ENCODE assay signal across 22 cellular contexts in the genomic region with DNA sequence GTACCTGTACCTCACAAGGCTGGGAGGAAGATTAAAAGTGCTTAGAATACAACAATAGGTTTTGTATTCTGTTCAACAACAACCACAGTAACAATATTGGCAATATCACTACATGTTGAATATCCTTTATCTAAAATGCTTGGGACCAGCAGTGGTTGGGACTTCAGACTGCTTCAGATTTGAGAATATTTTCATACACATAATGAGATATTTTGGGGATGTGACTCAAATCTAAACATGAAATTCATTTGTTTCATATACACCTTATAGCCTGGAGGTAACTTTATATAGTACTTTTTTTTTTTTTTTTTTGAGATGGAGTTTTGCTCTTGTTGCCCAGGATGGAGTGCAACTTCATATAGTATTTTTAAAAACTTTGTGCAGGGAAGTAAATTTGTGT.
A peak's percentile ranks its signal among the peaks of the same experiment; 100 is the strongest.
DNase-seq lines count a peak whose midpoint lies in the region; ATAC-seq, FAIRE-seq and TF ChIP-seq lines count a peak whose summit lies in the region.
"Had no signal": no experiment of that assay in that cellular context is flagged by ENCODE, and none has a peak within 500 bp of the region (broad histone marks: within the 10 kb centered on the region; RNA-seq: fewer than 3 reads in every experiment).

No MANE protein-coding gene starts in this region.

- H3K4me3 ChIP-seq in Panc1 (ENCODE audit: low read depth in 2 of 2, low read length in 2 of 2): no peak overlapping the region
- H3K4me3 ChIP-seq in GM12878: no peak overlapping the region
- H3K4me3 ChIP-seq in mucosa of descending colon: no peak overlapping the region
- H3K4me3 ChIP-seq in suprapubic skin: no peak overlapping the region
- H3K4me3 ChIP-seq: GM23338 had no signal

- no peak overlapping the region for H3K4me2 ChIP-seq in GM12878 (ENCODE audit: control insufficient read depth, insufficient read depth)
- H3K4me2 ChIP-seq: GM23338 had no signal

- no peaks in the 10 kb centered on the region for H3K79me2 ChIP-seq in GM12878 (ENCODE audit: control insufficient read depth, insufficient read depth, low read length)

- TF ChIP-seq RAD21 in GM12878 (IDR thresholded peaks at IDR 0.05; ENCODE audit: insufficient read depth, low read depth, low read length): no peak

- peaks cover 16% of the 10 kb centered on the region; the same call in 1 of the 2 replicates for H3K4me1 ChIP-seq in Panc1 (ENCODE audit: control insufficient read depth, insufficient read depth, low read length)
- no peaks in the 10 kb centered on the region; the same call in 1 of the 2 replicates for H3K4me1 ChIP-seq in GM12878 (ENCODE audit: control insufficient read depth, insufficient read depth, low read length)
- H3K4me1 ChIP-seq in mucosa of descending colon (ENCODE audit: low read depth): no peaks in the 10 kb centered on the region
- H3K4me1 ChIP-seq in suprapubic skin: no peaks in the 10 kb centered on the region
- H3K4me1 ChIP-seq: BE2C had no signal

- H3K27ac ChIP-seq in Panc1 (ENCODE audit: low read length) (0 out of 2 replicates have a peak overlapping the region, but pooled peaks have one; percentile 31), GM12878 (ENCODE audit: control insufficient read depth, insufficient read depth) (no peak overlapping the region), suprapubic skin (no peak overlapping the region)
- H3K27ac ChIP-seq: HL-60 had no signal

- CTCF ChIA-PET in Panc1 (lab: Charles Lee) (interaction anchor here (0.7 kb wide), 1 partner anchor 75 kb away, joined by 3 read pairs; no protein-coding TSS in a partner anchor), GM12878 (lab: Yijun Ruan, JAX) (interaction anchor here (1.1 kb wide), 1 partner anchor 13 kb away, joined by 3 read pairs; no protein-coding TSS in a partner anchor)

- H3K36me3 ChIP-seq in Panc1 (ENCODE audit: control insufficient read depth, insufficient read depth, low read length) (peaks cover 11% of the 10 kb centered on the region), GM12878 (ENCODE audit: control insufficient read depth in 2 of 2, insufficient read depth in 2 of 2, low read length in 1 of 2) (peaks cover 3 to 12% of the 10 kb centered on the region in 2 experiments), mucosa of descending colon (ENCODE audit: low read depth) (no peaks in the 10 kb centered on the region), suprapubic skin (peaks cover 15% of the 10 kb centered on the region)

- H3K4me1 Mint-ChIP-seq in activated T-cell treated with anti-CD3 and anti-CD28 coated beads, Interleukin-2, amount 50 U/mL, for 72 hours (ENCODE audit: low read depth): peaks cover 24% of the 10 kb centered on the region
- H3K4me1 Mint-ChIP-seq in osteocyte (ENCODE audit: unreplicated experiment): peaks cover 34% of the 10 kb centered on the region
- H3K4me1 Mint-ChIP-seq: GM23338 had no signal

- H3K27me3 ChIP-seq in Panc1 (ENCODE audit: control insufficient read depth, insufficient read depth, low read length): no peaks in the 10 kb centered on the region
- no peaks in the 10 kb centered on the region for H3K27me3 ChIP-seq in GM12878 (replicated peaks in 1 of 2; ENCODE audit: control insufficient read depth in 2 of 2, insufficient read depth in 2 of 2, low read length in 1 of 2)
- no peaks in the 10 kb centered on the region for H3K27me3 ChIP-seq in suprapubic skin
- H3K27me3 ChIP-seq: BE2C had no signal

- intact Hi-C loops in Panc1 (cut with micrococcal nuclease; ENCODE audit: unreplicated experiment) (no loop called here), GM12878 (cut with micrococcal nuclease; ENCODE audit: unreplicated experiment) (no loop called here), mucosa of descending colon (cut with DNase I, micrococcal nuclease) (no loop called here), posterior cingulate gyrus (cut with DNase I) (no loop called here)

- H2AFZ ChIP-seq in GM12878 (ENCODE audit: control insufficient read depth, low read depth, low read length): no peak overlapping the region
- H2AFZ ChIP-seq: GM23338 had no signal

- peak overlapping the region; percentile 14 for H3K27ac Mint-ChIP-seq in activated T-cell treated with anti-CD3 and anti-CD28 coated beads, Interleukin-2, amount 50 U/mL, for 72 hours
- peak overlapping the region; percentile 7 for H3K27ac Mint-ChIP-seq in osteocyte (ENCODE audit: unreplicated experiment)
- H3K27ac Mint-ChIP-seq: GM23338 had no signal

- ATAC-seq in activated T-cell treated with anti-CD3 and anti-CD28 coated beads, Interleukin-2, amount 50 U/mL, for 72 hours (replicated peaks in 1 of 2): no peak
- ATAC-seq in Panc1 (no peak), GM12878 (no peak), mucosa of descending colon (no peak)
- ATAC-seq: GM23338 had no signal

- in situ Hi-C loops in Panc1 (cut with HindIII; ENCODE audit: low pct_unique_long_range_greater_than_20kb, low sequenced_read_pairs): no loop called here
- in situ Hi-C loops in GM12878 (cut with MboI): no loop called here

- H3K9me3 Mint-ChIP-seq in activated T-cell treated with anti-CD3 and anti-CD28 coated beads, Interleukin-2, amount 50 U/mL, for 72 hours: no peaks in the 10 kb centered on the region
- no peaks in the 10 kb centered on the region for H3K9me3 Mint-ChIP-seq in osteocyte (ENCODE audit: unreplicated experiment)
- H3K9me3 Mint-ChIP-seq: CD8-positive, alpha-beta memory T cell; GM23338 had no signal

- DNase-seq in activated T-cell treated with anti-CD3 and anti-CD28 coated beads, Interleukin-2, amount 50 U/mL, for 72 hours: no peak
- no peak for DNase-seq in activated T-cell treated with anti-CD3 and anti-CD28 coated beads, Interleukin-2, amount 50 U/mL, for 48 hours
- DNase-seq in Panc1 (ENCODE audit: low read depth, low spot score) (no peak), GM12878 (ENCODE audit: low read depth, low spot score) (no peak), osteocyte (ENCODE audit: extremely low spot score, unreplicated experiment) (no peak), mucosa of descending colon (no peak), posterior cingulate gyrus (no peak), suprapubic skin (ENCODE audit: low spot score in 2 of 2) (no peak)
- DNase-seq: ACHN; BE2C; C1 segment of cervical spinal cord; CD4-positive, CD25-positive, alpha-beta regulatory T cell; CD8-positive, alpha-beta memory T cell; COR-L47; DMS 273 treated with DMSO at 0.1 percent for 48 hours; DMS53; DND-41; EL; HCEC 1CT had no signal

- BruUV-seq in Panc1 (replicated peaks; lab: Mats Ljungman, UMichigan) (no TSS peak), GM12878 (replicated peaks; lab: Mats Ljungman, UMichigan) (no TSS peak)

- SMC1A ChIA-PET in GM12878 (lab: Charles Lee; ENCODE audit: uncharacterized antibody, unreplicated experiment): interaction anchor here (0.6 kb wide), 1 partner anchor 21 kb away, joined by 3 read pairs; no protein-coding TSS in a partner anchor

- H3K9me3 ChIP-seq in Panc1 (ENCODE audit: control insufficient read depth, insufficient read depth, low read depth, low read length) (no peaks in the 10 kb centered on the region), GM12878 (replicated peaks; ENCODE audit: control insufficient read depth, insufficient read depth, low read length) (no peaks in the 10 kb centered on the region), mucosa of descending colon (no peaks in the 10 kb centered on the region), suprapubic skin (no peaks in the 10 kb centered on the region)
- H3K9me3 ChIP-seq: BE2C had no signal

- no peaks in the 10 kb centered on the region for H3K27me3 Mint-ChIP-seq in activated T-cell treated with anti-CD3 and anti-CD28 coated beads, Interleukin-2, amount 50 U/mL, for 72 hours (ENCODE audit: low read depth)
- no peaks in the 10 kb centered on the region for H3K27me3 Mint-ChIP-seq in osteocyte (ENCODE audit: unreplicated experiment)
- H3K27me3 Mint-ChIP-seq: CD4-positive, CD25-positive, alpha-beta regulatory T cell; CD8-positive, alpha-beta memory T cell had no signal

- TF ChIP-seq POLR2A in GM12878 (IDR thresholded peaks at IDR 0.05; ENCODE audit: low read depth, low read length) (no peak), suprapubic skin (IDR thresholded peaks at IDR 0.05) (no peak)

- POLR2A ChIA-PET in Panc1 (lab: Charles Lee): no interaction called here
- POLR2A ChIA-PET in GM12878 (lab: Charles Lee): no interaction called here

- H3K9ac ChIP-seq in GM12878 (ENCODE audit: control insufficient read depth, insufficient read depth, low read length): no peak overlapping the region

- no peak overlapping the region for H3K4me3 Mint-ChIP-seq in activated T-cell treated with anti-CD3 and anti-CD28 coated beads, Interleukin-2, amount 50 U/mL, for 72 hours
- H3K4me3 Mint-ChIP-seq in osteocyte (ENCODE audit: unreplicated experiment): no peak overlapping the region
- H3K4me3 Mint-ChIP-seq: CD4-positive, CD25-positive, alpha-beta regulatory T cell; CD8-positive, alpha-beta memory T cell; GM23338 had no signal

- TF ChIP-seq EP300 in GM12878 (IDR thresholded peaks at IDR 0.05; ENCODE audit: borderline replicate concordance in 1 of 2, control insufficient read depth in 1 of 2, low read depth in 2 of 2, low read length in 2 of 2) (no peak), suprapubic skin (IDR thresholded peaks at IDR 0.05) (no peak)

- no peak for FAIRE-seq in GM12878 (lab: Jason Lieb, UNC)
- FAIRE-seq: H54 had no signal

- RAD21 ChIA-PET in GM12878 (lab: Charles Lee; ENCODE audit: unreplicated experiment): interaction anchor here (0.7 kb wide), 1 partner anchor 36 kb away, joined by 3 read pairs; no protein-coding TSS in a partner anchor

- H3K36me3 Mint-ChIP-seq in activated T-cell treated with anti-CD3 and anti-CD28 coated beads, Interleukin-2, amount 50 U/mL, for 72 hours (ENCODE audit: insufficient read depth in 2 of 2): peaks cover 7 to 22% of the 10 kb centered on the region in 2 donors
- peaks cover 60% of the 10 kb centered on the region for H3K36me3 Mint-ChIP-seq in osteocyte (ENCODE audit: unreplicated experiment)

- TF ChIP-seq CTCF in Panc1 (IDR thresholded peaks at IDR 0.05): no peak
- no peak for TF ChIP-seq CTCF in GM12878 (IDR thresholded peaks at IDR 0.05 in 2 of 3, conservative IDR thresholded peaks at IDR 0.05 in 1 of 3; ENCODE audit: control insufficient read depth in 2 of 3, extremely low read depth in 1 of 3, insufficient read depth in 1 of 3, low read depth in 3 of 3, low read length in 3 of 3)
- no peak for TF ChIP-seq CTCF in osteocyte (IDR thresholded peaks at IDR 0.05)
- TF ChIP-seq CTCF in mucosa of descending colon (IDR thresholded peaks at IDR 0.05): no peak
- TF ChIP-seq CTCF in suprapubic skin (IDR thresholded peaks at IDR 0.05): no peak

- H4K20me1 ChIP-seq in GM12878 (ENCODE audit: control insufficient read depth, insufficient read depth): no peaks in the 10 kb centered on the region; the same call in 1 of the 2 replicates

TF ChIP-seq in GM12878, 131 proteins besides CTCF, POLR2A, EP300 and RAD21:
- peak; percentile 64 for TF ChIP-seq JUNB (IDR thresholded peaks at IDR 0.05)
- no peak for TF ChIP-seq NR2C2 (IDR thresholded peaks at IDR 0.05; ENCODE audit: borderline replicate concordance, control insufficient read depth, insufficient read length, low read depth)
- TF ChIP-seq ZSCAN29 (IDR thresholded peaks at IDR 0.05): no peak
- no peak for TF ChIP-seq CEBPB (IDR thresholded peaks at IDR 0.05; ENCODE audit: borderline replicate concordance in 1 of 2, low read depth in 2 of 2, low read length in 2 of 2)
- TF ChIP-seq EZH2 (IDR thresholded peaks at IDR 0.05; ENCODE audit: borderline replicate concordance, control insufficient read depth, low read depth, low read length): no peak
TF ChIP-seq in GM12878: peak in this region for 1.
